ENCODE assay signal across 8 cellular contexts in the genomic region with DNA sequence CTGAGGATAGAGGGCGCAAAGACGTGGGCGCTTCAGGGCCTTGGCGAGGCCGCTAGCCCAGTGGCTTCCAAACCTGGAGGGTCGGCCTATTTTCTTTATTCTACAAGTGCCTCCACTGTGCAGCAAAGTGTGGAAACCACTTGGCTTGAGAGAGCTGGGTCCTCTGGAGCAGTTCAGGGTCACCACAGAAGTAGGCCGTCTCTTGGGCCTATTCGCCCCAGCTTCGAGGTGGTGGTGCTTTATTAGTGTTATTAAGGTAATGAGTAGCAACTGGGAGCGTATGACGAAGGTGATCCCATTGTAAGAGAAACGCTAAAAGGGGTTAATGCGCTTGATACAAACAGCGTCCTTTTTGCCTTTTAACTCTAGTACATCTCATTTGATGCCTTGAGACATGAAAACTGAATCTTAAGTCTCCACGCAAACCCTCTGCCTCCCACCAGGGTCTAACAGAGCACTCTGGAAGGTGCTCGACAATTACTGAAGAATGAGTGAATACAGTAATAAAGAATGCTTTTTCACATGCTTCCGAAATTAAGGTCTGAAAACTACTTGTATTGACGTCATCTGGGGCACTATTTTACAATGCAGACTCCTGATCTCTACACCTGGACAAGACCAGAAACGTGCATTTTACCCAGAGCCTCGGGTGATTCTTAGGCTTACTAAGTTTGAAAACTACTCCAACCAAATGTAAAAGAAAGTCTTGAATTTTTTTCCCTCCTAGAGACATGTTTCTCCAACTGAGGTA. TPM values are rescaled to one million over a fixed set of nuclear protein-coding genes. Genes with fewer than 3 reads are reported as not detected.
DNase-seq lines count a peak whose midpoint lies in the region; ATAC-seq and TF ChIP-seq lines count a peak whose summit lies in the region.

No MANE protein-coding gene starts in this region.

- H3K27me3 ChIP-seq in layer of hippocampus (ENCODE audit: control insufficient read depth, insufficient read depth, low read length) (no peaks in the 10 kb centered on the region), thoracic aorta (replicated peaks; ENCODE audit: insufficient read depth) (no peaks in the 10 kb centered on the region)

- H3K4me1 ChIP-seq in thoracic aorta (ENCODE audit: control insufficient read depth in 1 of 2, low read depth in 2 of 2) = peaks cover 0 to 6% of the 10 kb centered on the region in 2 donors

- H3K9me3 ChIP-seq in thoracic aorta = no peaks in the 10 kb centered on the region

- H3K4me3 ChIP-seq in thoracic aorta = peak overlapping the region; percentile 96

- DNase-seq in DMS53 treated with DMSO at 0.1 percent for 48 hours (lab: John Stamatoyannopoulos, UW; ENCODE audit: unreplicated experiment) (peak; percentile 64), DMS53 (lab: John Stamatoyannopoulos, UW) (no peak), thoracic aorta (ENCODE audit: low spot score) (no peak), GM19238 (ENCODE audit: insufficient read length, low spot score) (no peak), ecto neural progenitor cell (ENCODE audit: low spot score) (no peak)

- ATAC-seq in HG03280 (IDR thresholded peaks at IDR 0.05; ENCODE audit: unreplicated experiment) (peak; percentile 5), thoracic aorta (ENCODE audit: insufficient number of reproducible peaks, low FRiP score, low read depth) (peak; percentile 24)

- H3K27ac ChIP-seq in angular gyrus (ENCODE audit: low read depth, low read length) (peak overlapping the region; percentile 59), layer of hippocampus (ENCODE audit: low read depth, low read length) (peak overlapping the region; percentile 69), thoracic aorta (peak overlapping the region; percentile 50 to 67)

- no peak for TF ChIP-seq CTCF in thoracic aorta (IDR thresholded peaks at IDR 0.05)

- H3K36me3 ChIP-seq in thoracic aorta = no peaks in the 10 kb centered on the region

RNA-seq across cellular contexts. Expression of gene GSAP, which starts 0.6 kb away (rescaled TPM):
- total RNA-seq in thoracic aorta = 10 to 100 TPM; 19.6 to 22.0 TPM
